Comparison of ENCODE assay signal across 8 cellular contexts in the genomic region with DNA sequence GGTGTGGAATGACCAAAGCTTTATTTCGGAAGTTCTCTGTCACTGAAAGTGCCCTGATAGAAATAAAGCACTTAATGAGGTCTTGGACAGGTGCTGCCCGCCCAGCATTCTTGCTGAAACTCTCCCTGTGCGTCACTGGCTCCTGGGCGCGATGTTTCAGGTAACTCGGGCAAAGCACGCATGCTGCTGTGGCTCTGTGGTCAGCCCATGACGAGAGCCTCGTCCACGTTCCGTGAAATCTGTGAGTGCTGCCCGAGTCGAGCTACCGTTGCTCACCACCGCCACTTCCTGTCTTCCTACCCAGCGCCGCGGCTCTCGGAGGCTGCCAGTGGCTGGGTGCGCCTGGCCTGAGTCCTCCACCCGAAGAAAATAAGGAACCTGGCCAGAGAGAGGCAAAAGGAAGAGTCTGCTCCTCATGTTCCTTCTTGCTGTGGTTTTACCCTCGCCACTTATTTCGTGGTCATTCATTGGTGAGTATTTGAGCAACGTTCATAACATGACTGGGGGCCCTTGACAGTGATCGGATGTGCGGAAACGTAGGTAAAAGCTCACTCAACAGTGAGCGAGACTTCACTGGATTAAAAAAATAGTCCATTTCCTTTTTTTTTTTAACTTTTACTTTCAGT.
A peak's percentile ranks its signal among the peaks of the same experiment; 100 is the strongest.
DNase-seq lines count a peak whose midpoint lies in the region; ATAC-seq lines count a peak whose summit lies in the region.

No MANE protein-coding gene starts in this region.

- intact Hi-C loops in activated naive CD4-positive, alpha-beta T cell treated with anti-CD3 and anti-CD28 coated beads for 36 hours (cut with micrococcal nuclease), result loop anchor here (1.0 to 10.0 kb wide), 6 partner anchors 92 to 815 kb away; a partner anchor contains a TSS

- H3K36me3 Mint-ChIP-seq in activated naive CD4-positive, alpha-beta T cell treated with anti-CD3 and anti-CD28 coated beads for 36 hours (ENCODE audit: low read depth), result no peaks in the 10 kb centered on the region
- H3K36me3 Mint-ChIP-seq in stimulated activated naive CD8-positive, alpha-beta T cell treated with anti-CD3 and anti-CD28 coated beads, Interleukin-15, Interleukin-2, amounts not matched to agents 100 ng/mL and 50 ng/mL, for 24 hours (ENCODE audit: low read depth), result no peaks in the 10 kb centered on the region

- DNase-seq in SKM-1 treated with dmso at 0.1 percent for 144 hours (lab: John Stamatoyannopoulos, UW; ENCODE audit: unreplicated experiment) (peak; percentile 87), HPDE6-E6E7 (ENCODE audit: extremely low spot score) (no peak), NCI-H1105 (lab: John Stamatoyannopoulos, UW) (no peak)
- DNase-seq in activated naive CD4-positive, alpha-beta T cell treated with anti-CD3 and anti-CD28 coated beads for 36 hours, result peak; percentile 88

- peak overlapping the region; percentile 43 to 63 for H3K9ac ChIP-seq in mucosa of rectum (ENCODE audit: low read depth in 1 of 2, low read length in 2 of 2)

- no peaks in the 10 kb centered on the region for H3K9me3 Mint-ChIP-seq in activated naive CD4-positive, alpha-beta T cell treated with anti-CD3 and anti-CD28 coated beads for 36 hours
- H3K9me3 Mint-ChIP-seq in stimulated activated naive CD8-positive, alpha-beta T cell treated with anti-CD3 and anti-CD28 coated beads, Interleukin-15, Interleukin-2, amounts not matched to agents 100 ng/mL and 50 ng/mL, for 24 hours, result no peaks in the 10 kb centered on the region

- no peaks in the 10 kb centered on the region for H3K9me3 ChIP-seq in mucosa of rectum (ENCODE audit: control insufficient read depth in 2 of 2, low read length in 2 of 2)

- H3K4me3 ChIP-seq in mucosa of rectum (ENCODE audit: low read length in 2 of 2), result peak overlapping the region; percentile 6 to 63

- no peaks in the 10 kb centered on the region for H3K4me1 ChIP-seq in mucosa of rectum (ENCODE audit: control insufficient read depth in 2 of 2, insufficient read depth in 2 of 2, low read length in 2 of 2)

- peak overlapping the region; percentile 85 for H3K27ac Mint-ChIP-seq in activated naive CD4-positive, alpha-beta T cell treated with anti-CD3 and anti-CD28 coated beads for 36 hours
- peak overlapping the region; percentile 96 for H3K27ac Mint-ChIP-seq in stimulated activated naive CD8-positive, alpha-beta T cell treated with anti-CD3 and anti-CD28 coated beads, Interleukin-15, Interleukin-2, amounts not matched to agents 100 ng/mL and 50 ng/mL, for 24 hours

- H3K27me3 ChIP-seq in mucosa of rectum (ENCODE audit: control insufficient read depth in 2 of 2, insufficient read depth in 2 of 2, low read length in 2 of 2), result no peaks in the 10 kb centered on the region

- CTCF ChIA-PET in activated naive CD4-positive, alpha-beta T cell treated with anti-CD3 and anti-CD28 coated beads for 36 hours (lab: Charles Lee), result interaction anchor here (0.6 to 6.4 kb wide), 8 partner anchors 8 to 194 kb away, joined by 3 to 73 read pairs (median 3); no protein-coding TSS in a partner anchor

- H3K4me1 Mint-ChIP-seq in activated naive CD4-positive, alpha-beta T cell treated with anti-CD3 and anti-CD28 coated beads for 36 hours (ENCODE audit: low read depth), result peaks cover 52% of the 10 kb centered on the region
- peaks cover 81% of the 10 kb centered on the region for H3K4me1 Mint-ChIP-seq in stimulated activated naive CD8-positive, alpha-beta T cell treated with anti-CD3 and anti-CD28 coated beads, Interleukin-15, Interleukin-2, amounts not matched to agents 100 ng/mL and 50 ng/mL, for 24 hours (ENCODE audit: low read depth)

- no peaks in the 10 kb centered on the region for H3K36me3 ChIP-seq in mucosa of rectum (ENCODE audit: control insufficient read depth in 2 of 2, insufficient read depth in 2 of 2, low read length in 2 of 2)

- no peaks in the 10 kb centered on the region for H3K27me3 Mint-ChIP-seq in activated naive CD4-positive, alpha-beta T cell treated with anti-CD3 and anti-CD28 coated beads for 36 hours (ENCODE audit: low read depth)
- no peaks in the 10 kb centered on the region for H3K27me3 Mint-ChIP-seq in stimulated activated naive CD8-positive, alpha-beta T cell treated with anti-CD3 and anti-CD28 coated beads, Interleukin-15, Interleukin-2, amounts not matched to agents 100 ng/mL and 50 ng/mL, for 24 hours

- peak overlapping the region; percentile 73 to 80 for H3K27ac ChIP-seq in mucosa of rectum (ENCODE audit: low read depth in 2 of 2, low read length in 2 of 2)

- ATAC-seq in GM18511 (IDR thresholded peaks at IDR 0.05; ENCODE audit: unreplicated experiment), result peak; percentile 75
- peak; percentile 74 for ATAC-seq in HG02943 (IDR thresholded peaks at IDR 0.05; ENCODE audit: low read depth, unreplicated experiment)

- H3K4me3 Mint-ChIP-seq in activated naive CD4-positive, alpha-beta T cell treated with anti-CD3 and anti-CD28 coated beads for 36 hours, result peak overlapping the region; percentile 73
- peak overlapping the region; percentile 85 for H3K4me3 Mint-ChIP-seq in stimulated activated naive CD8-positive, alpha-beta T cell treated with anti-CD3 and anti-CD28 coated beads, Interleukin-15, Interleukin-2, amounts not matched to agents 100 ng/mL and 50 ng/mL, for 24 hours

Comparison
In these comparisons a context has a peak if more than half of its experiments do, and no peak if none do; other contexts are left out.
1. DNase-seq: peak in SKM-1 treated with dmso at 0.1 percent for 144 hours (single experiment) and activated naive CD4-positive, alpha-beta T cell treated with anti-CD3 and anti-CD28 coated beads for 36 hours (single experiment); none in HPDE6-E6E7 (single experiment) and NCI-H1105 (single experiment).